ENCODE assay signal across 8 cellular contexts in genomic region chr4:145482209-145483021, GRCh38. TPM values are rescaled to one million over a fixed set of nuclear protein-coding genes. Genes with fewer than 3 reads are reported as not detected.
DNase-seq lines count a peak whose midpoint lies in the region; ATAC-seq and TF ChIP-seq lines count a peak whose summit lies in the region.

No MANE protein-coding gene starts in this region.

- DNase-seq in CD1c-positive myeloid dendritic cell (ENCODE audit: extremely low spot score) (peak; percentile 75), globus pallidus (ENCODE audit: low spot score) (peak; percentile 50), occipital lobe (lab: John Stamatoyannopoulos, UW) (peak; percentile 44), tibial artery (peak; percentile 36 to 72)
- peak; percentile 72 for DNase-seq in activated naive CD4-positive, alpha-beta T cell treated with Interleukin-2 at 50 U/mL for 16 hours

- no peaks in the 10 kb centered on the region for H3K36me3 ChIP-seq in OCI-LY3 (replicated peaks; ENCODE audit: low read depth, low read length)
- H3K36me3 ChIP-seq in tibial artery = no peaks in the 10 kb centered on the region

- H3K4me1 ChIP-seq in OCI-LY3 (ENCODE audit: low read length) (peaks cover 22% of the 10 kb centered on the region), tibial artery (peaks cover 0 to 22% (median 8%) of the 10 kb centered on the region in 4 donors)

- TF ChIP-seq CTCF in OCI-LY3 (IDR thresholded peaks at IDR 0.05; ENCODE audit: low read depth, low read length) (no peak), tibial artery (IDR thresholded peaks at IDR 0.05) (no peak)

- peak overlapping the region; percentile 95 for H2AFZ ChIP-seq in OCI-LY3 (ENCODE audit: low read depth, low read length)

- H3K4me3 ChIP-seq in OCI-LY3 (ENCODE audit: low read length) (peak overlapping the region; percentile 78), tibial artery (peak overlapping the region; percentile 71 to 84)

- ATAC-seq in GM19324 (IDR thresholded peaks at IDR 0.05; ENCODE audit: low FRiP score, unreplicated experiment) = peak; percentile 29
- ATAC-seq in HG03460 (IDR thresholded peaks at IDR 0.05; ENCODE audit: unreplicated experiment) = peak; percentile 34

- no peaks in the 10 kb centered on the region for H3K79me2 ChIP-seq in OCI-LY3 (ENCODE audit: low read length)

- H3K27me3 ChIP-seq in OCI-LY3 (ENCODE audit: low read depth, low read length) (peaks cover 61% of the 10 kb centered on the region), tibial artery (no peaks in the 10 kb centered on the region)

- peaks cover 5% of the 10 kb centered on the region; the same call in 1 of the 2 replicates for H4K20me1 ChIP-seq in OCI-LY3 (ENCODE audit: insufficient read depth, low read length)

- intact Hi-C loops in tibial artery (cut with DNase I; ENCODE audit: low total_unique reads) = loop anchor here (10.0 kb wide), 1 partner anchor 132 kb away; the partner anchor contains the start of gene MMAA

- peak overlapping the region; percentile 64 for H3K9ac ChIP-seq in OCI-LY3 (ENCODE audit: low read length)

- H3K9me3 ChIP-seq in OCI-LY3 (ENCODE audit: insufficient read depth, low read length) (no peaks in the 10 kb centered on the region), tibial artery (no peaks in the 10 kb centered on the region)

- H3K27ac ChIP-seq in OCI-LY3 (ENCODE audit: low read length) (no peak overlapping the region), tibial artery (peak overlapping the region; percentile 93 to 99)

- H3K4me2 ChIP-seq in OCI-LY3 (ENCODE audit: low read length) = peak overlapping the region; percentile 96

RNA-seq across cellular contexts. Expression of gene SMAD1, which starts 0.8 kb away (rescaled TPM):
- 18.4 TPM for total RNA-seq in occipital lobe
